Comparison of ENCODE assay signal across 17 cellular contexts in the genomic region with DNA sequence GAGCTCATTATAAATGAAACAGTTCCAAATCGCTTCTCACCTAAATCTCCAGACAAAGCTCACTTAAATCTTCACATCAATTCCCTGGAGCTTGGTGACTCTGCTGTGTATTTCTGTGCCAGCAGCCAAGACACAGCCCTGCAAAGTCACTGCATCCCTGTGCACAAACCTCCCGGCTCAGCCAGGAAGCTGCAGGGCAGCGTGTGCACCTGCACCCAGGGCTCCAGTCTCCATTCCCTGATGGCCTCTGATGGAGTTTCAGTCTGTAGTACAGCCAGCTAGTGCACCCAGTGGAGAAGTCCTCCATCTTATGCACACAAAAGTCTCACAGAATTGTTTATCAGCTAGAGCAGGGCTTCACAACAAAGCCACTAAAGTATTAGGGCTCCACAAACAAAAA. TPM values are rescaled to one million over a fixed set of nuclear protein-coding genes. Genes with fewer than 3 reads are reported as not detected.
DNase-seq lines count a peak whose midpoint lies in the region; ATAC-seq, FAIRE-seq and TF ChIP-seq lines count a peak whose summit lies in the region.
"Had no signal": no experiment of that assay in that cellular context is flagged by ENCODE, and none has a peak within 500 bp of the region (broad histone marks: within the 10 kb centered on the region; RNA-seq: fewer than 3 reads in every experiment).

No MANE protein-coding gene starts in this region.

- H3K36me3 ChIP-seq in HepG2 (replicated peaks in 1 of 2; ENCODE audit: control insufficient read depth in 1 of 2, insufficient read depth in 2 of 2, low read length in 2 of 2) = no peaks in the 10 kb centered on the region

- no peak for TF ChIP-seq RAD21 in HepG2 (CRISPR knock-in tag; IDR thresholded peaks at IDR 0.05)

- no peak overlapping the region for H3K9ac ChIP-seq in HepG2 (ENCODE audit: insufficient read depth, low read depth, low read length)

- CTCF ChIA-PET in HepG2 (lab: Yijun Ruan, JAX; ENCODE audit: low intra/inter-chr PET ratio, low total read pairs) = no interaction called here

- no peaks in the 10 kb centered on the region for H3K4me1 ChIP-seq in HepG2 (ENCODE audit: insufficient read depth, low read length)

- TF ChIP-seq EP300 in HepG2 (IDR thresholded peaks at IDR 0.05; ENCODE audit: low read depth in 2 of 2, low read length in 2 of 2) (no peak), HepG2 (CRISPR knock-in tag; IDR thresholded peaks at IDR 0.05; ENCODE audit: borderline replicate concordance) (no peak)

- H3K9me3 ChIP-seq in HepG2 (ENCODE audit: low read length) = no peaks in the 10 kb centered on the region

- no peaks in the 10 kb centered on the region for H3K36me3 Mint-ChIP-seq in stimulated activated naive CD8-positive, alpha-beta T cell treated with anti-CD3 and anti-CD28 coated beads, Interleukin-15, Interleukin-2, amounts not matched to agents 100 ng/mL and 50 ng/mL, for 24 hours (ENCODE audit: low read depth)
- H3K36me3 Mint-ChIP-seq in activated T-helper 1 cell treated with anti-CD3 and anti-CD28 coated beads, Interleukin-12 subunit alpha, Interleukin-12 subunit beta, Interleukin-2, Interleukin-4 antibody, amounts not matched to agents 30 ng/mL and 10 ng/mL and 1 ng/mL, durations not matched to agents 14 hours and 24 hours and 36 hours (ENCODE audit: low read depth) = no peaks in the 10 kb centered on the region
- H3K36me3 Mint-ChIP-seq in naive thymus-derived CD8-positive, alpha-beta T cell = no peaks in the 10 kb centered on the region
- H3K36me3 Mint-ChIP-seq: CD4-positive, alpha-beta memory T cell had no signal

- in situ Hi-C loops in HepG2 (cut with HindIII; ENCODE audit: extremely low pct_ligation_motif_present, low pct_unique_long_range_greater_than_20kb) = no loop called here

- BruUV-seq in HepG2 (replicated peaks; lab: Mats Ljungman, UMichigan) = no TSS peak

- H4K20me1 ChIP-seq in HepG2 (ENCODE audit: insufficient read depth, low read length) = no peaks in the 10 kb centered on the region

- H3K27me3 ChIP-seq in HepG2 (ENCODE audit: control insufficient read depth in 1 of 2, insufficient read depth in 2 of 2, low read length in 2 of 2) = peaks cover 5 to 6% of the 10 kb centered on the region in 2 experiments; a peak in 3 of 5 replicates

- no peak overlapping the region for H3K4me3 ChIP-seq in HepG2 (replicated peaks in 1 of 3; ENCODE audit: insufficient read depth in 1 of 3, low read depth in 2 of 3, low read length in 3 of 3)
- H3K4me3 ChIP-seq: GM23338, K562 had no signal

- no peak for DNase-seq in stimulated activated naive CD8-positive, alpha-beta T cell treated with anti-CD3 and anti-CD28 coated beads, Interleukin-15, Interleukin-2, amounts not matched to agents 100 U/mL and 50 U/mL, for 24 hours
- no peak for DNase-seq in activated T-helper 1 cell treated with anti-CD3 and anti-CD28 coated beads, Interleukin-12 subunit alpha, Interleukin-12 subunit beta, Interleukin-2, Interleukin-4 antibody, amounts not matched to agents 30 ng/mL and 10 ng/mL and 1 ng/mL, durations not matched to agents 14 hours and 24 hours and 36 hours (ENCODE audit: low spot score)
- no peak for DNase-seq in naive thymus-derived CD8-positive, alpha-beta T cell
- DNase-seq in HepG2 (ENCODE audit: low spot score) (no peak), NCI-H526 (lab: John Stamatoyannopoulos, UW) (no peak), posterior cingulate gyrus (no peak)
- DNase-seq: CD4-positive, alpha-beta memory T cell; NCI-H1048; NCI-H187; NCI-H774; SHP77 had no signal

- POLR2A ChIA-PET in naive thymus-derived CD8-positive, alpha-beta T cell (lab: Charles Lee) = interaction anchor here (0.6 to 3.9 kb wide), 5 partner anchors 9 to 500 kb away, joined by 3 to 19 read pairs (median 4); no protein-coding TSS in a partner anchor
- POLR2A ChIA-PET in HepG2 (lab: Yijun Ruan, JAX) = no interaction called here

- H3K27ac ChIP-seq in HepG2 (ENCODE audit: extremely low read length, insufficient read depth, low read length) = no peak overlapping the region

- peaks cover 7% of the 10 kb centered on the region for H3K4me1 Mint-ChIP-seq in stimulated activated naive CD8-positive, alpha-beta T cell treated with anti-CD3 and anti-CD28 coated beads, Interleukin-15, Interleukin-2, amounts not matched to agents 100 ng/mL and 50 ng/mL, for 24 hours (ENCODE audit: low read depth)
- no peaks in the 10 kb centered on the region for H3K4me1 Mint-ChIP-seq in activated T-helper 1 cell treated with anti-CD3 and anti-CD28 coated beads, Interleukin-12 subunit alpha, Interleukin-12 subunit beta, Interleukin-2, Interleukin-4 antibody, amounts not matched to agents 30 ng/mL and 10 ng/mL and 1 ng/mL, durations not matched to agents 14 hours and 24 hours and 36 hours (ENCODE audit: low read depth)
- peaks cover 14 to 24% (median 20%) of the 10 kb centered on the region in 4 donors for H3K4me1 Mint-ChIP-seq in naive thymus-derived CD8-positive, alpha-beta T cell
- H3K4me1 Mint-ChIP-seq: GM23338 had no signal

- no peak for ATAC-seq in stimulated activated naive CD8-positive, alpha-beta T cell treated with anti-CD3 and anti-CD28 coated beads, Interleukin-15, Interleukin-2, amounts not matched to agents 100 U/mL and 50 U/mL, for 24 hours
- ATAC-seq in naive thymus-derived CD8-positive, alpha-beta T cell = no peak
- no peak for ATAC-seq in HepG2
- ATAC-seq: GM23338, K562 had no signal

- H3K27me3 Mint-ChIP-seq in stimulated activated naive CD8-positive, alpha-beta T cell treated with anti-CD3 and anti-CD28 coated beads, Interleukin-15, Interleukin-2, amounts not matched to agents 100 ng/mL and 50 ng/mL, for 24 hours = peaks cover 5% of the 10 kb centered on the region
- H3K27me3 Mint-ChIP-seq in activated T-helper 1 cell treated with anti-CD3 and anti-CD28 coated beads, Interleukin-12 subunit alpha, Interleukin-12 subunit beta, Interleukin-2, Interleukin-4 antibody, amounts not matched to agents 30 ng/mL and 10 ng/mL and 1 ng/mL, durations not matched to agents 14 hours and 24 hours and 36 hours (ENCODE audit: insufficient read depth) = peaks cover 18% of the 10 kb centered on the region
- H3K27me3 Mint-ChIP-seq in naive thymus-derived CD8-positive, alpha-beta T cell = peaks cover 4 to 45% (median 11%) of the 10 kb centered on the region in 5 donors

- H3K79me2 ChIP-seq in HepG2 (ENCODE audit: insufficient read depth, low read length) = no peaks in the 10 kb centered on the region

- no peaks in the 10 kb centered on the region for H3K9me3 Mint-ChIP-seq in stimulated activated naive CD8-positive, alpha-beta T cell treated with anti-CD3 and anti-CD28 coated beads, Interleukin-15, Interleukin-2, amounts not matched to agents 100 ng/mL and 50 ng/mL, for 24 hours
- no peaks in the 10 kb centered on the region for H3K9me3 Mint-ChIP-seq in activated T-helper 1 cell treated with anti-CD3 and anti-CD28 coated beads, Interleukin-12 subunit alpha, Interleukin-12 subunit beta, Interleukin-2, Interleukin-4 antibody, amounts not matched to agents 30 ng/mL and 10 ng/mL and 1 ng/mL, durations not matched to agents 14 hours and 24 hours and 36 hours
- H3K9me3 Mint-ChIP-seq in naive thymus-derived CD8-positive, alpha-beta T cell = peaks cover 0 to 2% (median 0%) of the 10 kb centered on the region in 9 donors
- H3K9me3 Mint-ChIP-seq: GM23338 had no signal

- no peak for TF ChIP-seq POLR2A in HepG2 (IDR thresholded peaks at IDR 0.05; ENCODE audit: insufficient read depth in 1 of 2, low read depth in 2 of 2, low read length in 2 of 2)

- TF ChIP-seq CTCF in HepG2 (CRISPR knock-in tag; IDR thresholded peaks at IDR 0.05) = no peak

- intact Hi-C loops in activated T-helper 1 cell treated with anti-CD3 and anti-CD28 coated beads, Interleukin-12 subunit alpha, Interleukin-12 subunit beta, Interleukin-2, Interleukin-4 antibody, amounts not matched to agents 30 ng/mL and 10 ng/mL and 1 ng/mL, durations not matched to agents 14 hours and 24 hours and 36 hours (cut with micrococcal nuclease) = no loop called here
- intact Hi-C loops in HepG2 (cut with micrococcal nuclease; ENCODE audit: unreplicated experiment) = no loop called here
- intact Hi-C loops in posterior cingulate gyrus (cut with DNase I) = no loop called here

- peak overlapping the region; percentile 32 for H3K4me3 Mint-ChIP-seq in stimulated activated naive CD8-positive, alpha-beta T cell treated with anti-CD3 and anti-CD28 coated beads, Interleukin-15, Interleukin-2, amounts not matched to agents 100 ng/mL and 50 ng/mL, for 24 hours
- peak overlapping the region; percentile 25 for H3K4me3 Mint-ChIP-seq in activated T-helper 1 cell treated with anti-CD3 and anti-CD28 coated beads, Interleukin-12 subunit alpha, Interleukin-12 subunit beta, Interleukin-2, Interleukin-4 antibody, amounts not matched to agents 30 ng/mL and 10 ng/mL and 1 ng/mL, durations not matched to agents 14 hours and 24 hours and 36 hours
- peak overlapping the region in 7 of 10 donors; percentile 9 to 68 (median 50) for H3K4me3 Mint-ChIP-seq in naive thymus-derived CD8-positive, alpha-beta T cell
- H3K4me3 Mint-ChIP-seq: GM23338 had no signal

- H3K4me2 ChIP-seq in HepG2 (ENCODE audit: low read depth, low read length) = no peak overlapping the region
- H3K4me2 ChIP-seq: GM23338 had no signal

- H3K27ac Mint-ChIP-seq in stimulated activated naive CD8-positive, alpha-beta T cell treated with anti-CD3 and anti-CD28 coated beads, Interleukin-15, Interleukin-2, amounts not matched to agents 100 ng/mL and 50 ng/mL, for 24 hours = no peak overlapping the region
- no peak overlapping the region for H3K27ac Mint-ChIP-seq in activated T-helper 1 cell treated with anti-CD3 and anti-CD28 coated beads, Interleukin-12 subunit alpha, Interleukin-12 subunit beta, Interleukin-2, Interleukin-4 antibody, amounts not matched to agents 30 ng/mL and 10 ng/mL and 1 ng/mL, durations not matched to agents 14 hours and 24 hours and 36 hours
- peak overlapping the region in 5 of 10 donors; percentile 21 to 67 (median 44) for H3K27ac Mint-ChIP-seq in naive thymus-derived CD8-positive, alpha-beta T cell
- H3K27ac Mint-ChIP-seq: GM23338 had no signal

- 8% methylated on average over 3 of the region's 3 CpGs for WGBS in HepG2 (ENCODE audit: low lambda C conversion rate)

- H2AFZ ChIP-seq in HepG2 (ENCODE audit: low read length) = no peak overlapping the region
- H2AFZ ChIP-seq: GM23338 had no signal

- FAIRE-seq in HepG2 (lab: Jason Lieb, UNC) = no peak
- FAIRE-seq: HTR-8/SVneo, K562, RCC 7860 had no signal

RNA-seq across cellular contexts. Expression of gene PRSS58, which starts 51.1 kb away (rescaled TPM):
- total RNA-seq in activated T-helper 1 cell treated with anti-CD3 and anti-CD28 coated beads, Interleukin-12 subunit alpha, Interleukin-12 subunit beta, Interleukin-2, Interleukin-4 antibody, amounts not matched to agents 30 ng/mL and 10 ng/mL and 1 ng/mL, durations not matched to agents 14 hours and 24 hours and 36 hours = not detected in 2 replicates
- not detected for total RNA-seq in naive thymus-derived CD8-positive, alpha-beta T cell
- not detected for polyA plus RNA-seq in naive thymus-derived CD8-positive, alpha-beta T cell
- not detected in 2 replicates for total RNA-seq in HepG2 (2016; rRNA removed; fragmentation: Illumina TruSeq; extraction: Trizol)
- total RNA-seq in HepG2 (2016; cell fraction: cytosol; rRNA removed; fragmentation: Illumina TruSeq; extraction: Trizol; ENCODE audit: low read depth) = not detected in 2 replicates
- not detected in 2 replicates for total RNA-seq in HepG2 (2016; cell fraction: insoluble cytoplasmic fraction; rRNA removed; fragmentation: Illumina TruSeq; extraction: Trizol)
- total RNA-seq in HepG2 (2016; cell fraction: membrane; rRNA removed; fragmentation: Illumina TruSeq; extraction: Trizol) = not detected in 2 replicates
- total RNA-seq in HepG2 (2016; cell fraction: nucleus; rRNA removed; fragmentation: Illumina TruSeq; extraction: Trizol) = not detected in 2 replicates
- not detected in 2 replicates for polyA plus RNA-seq in HepG2 (2011; rRNA removed)
- not detected in 2 replicates for polyA plus RNA-seq in HepG2 (2011; cell fraction: cytosol; rRNA removed)
- polyA plus RNA-seq in HepG2 (2011; cell fraction: nucleus; rRNA removed) = not detected in 2 replicates
- polyA plus RNA-seq in HepG2 (2012) = not detected in 2 replicates
- not detected in 2 replicates for polyA plus RNA-seq in HepG2 (2016; cell fraction: cytosol; fragmentation: Illumina TruSeq; extraction: Trizol; ENCODE audit: low read depth)
- polyA plus RNA-seq in HepG2 (2016; cell fraction: insoluble cytoplasmic fraction; fragmentation: Illumina TruSeq; extraction: Trizol; ENCODE audit: low read depth) = not detected in 2 replicates
- polyA plus RNA-seq in HepG2 (2016; cell fraction: membrane; fragmentation: Illumina TruSeq; extraction: Trizol; ENCODE audit: low read depth) = not detected in 2 replicates
- not detected in 2 replicates for polyA plus RNA-seq in HepG2 (2016; cell fraction: nucleus; fragmentation: Illumina TruSeq; extraction: Trizol; ENCODE audit: insufficient read depth, low read depth)
- polyA minus RNA-seq in HepG2 (2011; rRNA and poly(A)+ RNA removed; ENCODE audit: low replicate concordance) = not detected in 2 replicates
- not detected in 2 replicates for polyA minus RNA-seq in HepG2 (2011; cell fraction: cytosol; rRNA and poly(A)+ RNA removed)
- polyA minus RNA-seq in HepG2 (2011; cell fraction: nucleus; rRNA and poly(A)+ RNA removed) = not detected in 2 replicates
- total RNA-seq: CD4-positive, alpha-beta memory T cell; Daoy; GM23338; K562 had no signal
- polyA plus RNA-seq: CD4-positive, alpha-beta memory T cell; GM23338; K562 had no signal
